Comparison of ENCODE assay signal across 9 cellular contexts in genomic region chr12:106140223-106140986, GRCh38. TPM values are rescaled to one million over a fixed set of nuclear protein-coding genes. Genes with fewer than 3 reads are reported as not detected.
DNase-seq lines count a peak whose midpoint lies in the region; ATAC-seq lines count a peak whose summit lies in the region.
"Had no signal": no experiment of that assay in that cellular context is flagged by ENCODE, and none has a peak within 500 bp of the region (broad histone marks: within the 10 kb centered on the region; RNA-seq: fewer than 3 reads in every experiment).

No MANE protein-coding gene starts in this region.

- H3K36me3 ChIP-seq in H7 (replicated peaks; ENCODE audit: control insufficient read depth, insufficient read depth, low read length) (no peaks in the 10 kb centered on the region; the same call in 1 of the 2 replicates), iPS DF 6.9 (ENCODE audit: control insufficient read depth, insufficient read depth, low read length) (no peaks in the 10 kb centered on the region)

- no peaks in the 10 kb centered on the region for H3K4me1 Mint-ChIP-seq in activated T-helper 1 cell treated with anti-CD3 and anti-CD28 coated beads, Interleukin-12 subunit alpha, Interleukin-12 subunit beta, Interleukin-2, Interleukin-4 antibody, amounts not matched to agents 30 ng/mL and 10 ng/mL and 1 ng/mL, durations not matched to agents 14 hours and 24 hours and 36 hours (ENCODE audit: low read depth)

- no peak overlapping the region for H3K27ac Mint-ChIP-seq in activated T-helper 1 cell treated with anti-CD3 and anti-CD28 coated beads, Interleukin-12 subunit alpha, Interleukin-12 subunit beta, Interleukin-2, Interleukin-4 antibody, amounts not matched to agents 30 ng/mL and 10 ng/mL and 1 ng/mL, durations not matched to agents 14 hours and 24 hours and 36 hours
- H3K27ac Mint-ChIP-seq: activated CD8-positive, alpha-beta T cell treated with anti-CD3 and anti-CD28 coated beads for 36 hours had no signal

- no peaks in the 10 kb centered on the region for H3K9me3 ChIP-seq in iPS DF 6.9 (ENCODE audit: control insufficient read depth, insufficient read depth, low read length)

- peaks cover 3% of the 10 kb centered on the region for H3K36me3 Mint-ChIP-seq in activated T-helper 1 cell treated with anti-CD3 and anti-CD28 coated beads, Interleukin-12 subunit alpha, Interleukin-12 subunit beta, Interleukin-2, Interleukin-4 antibody, amounts not matched to agents 30 ng/mL and 10 ng/mL and 1 ng/mL, durations not matched to agents 14 hours and 24 hours and 36 hours (ENCODE audit: low read depth)

- H3K27ac ChIP-seq in iPS DF 6.9 (ENCODE audit: low read length): no peak overlapping the region

- H3K9me3 Mint-ChIP-seq in activated T-helper 1 cell treated with anti-CD3 and anti-CD28 coated beads, Interleukin-12 subunit alpha, Interleukin-12 subunit beta, Interleukin-2, Interleukin-4 antibody, amounts not matched to agents 30 ng/mL and 10 ng/mL and 1 ng/mL, durations not matched to agents 14 hours and 24 hours and 36 hours: no peaks in the 10 kb centered on the region
- H3K9me3 Mint-ChIP-seq: activated CD8-positive, alpha-beta T cell treated with anti-CD3 and anti-CD28 coated beads for 36 hours had no signal

- DNase-seq in H7 (peak; percentile 46), iPS DF 6.9 (ENCODE audit: low read depth, low spot score) (no peak), skeletal muscle cell (ENCODE audit: low read depth) (no peak), NCI-H446 treated with DMSO at 0.1 percent for 48 hours (lab: John Stamatoyannopoulos, UW) (no peak)
- DNase-seq in activated T-helper 1 cell treated with anti-CD3 and anti-CD28 coated beads, Interleukin-12 subunit alpha, Interleukin-12 subunit beta, Interleukin-2, Interleukin-4 antibody, amounts not matched to agents 30 ng/mL and 10 ng/mL and 1 ng/mL, durations not matched to agents 14 hours and 24 hours and 36 hours (ENCODE audit: low spot score): no peak
- DNase-seq: activated CD8-positive, alpha-beta T cell treated with anti-CD3 and anti-CD28 coated beads for 36 hours had no signal

- no CpG with 5 or more reads among the region's 15 CpGs for WGBS in iPS DF 6.9 (ENCODE audit: insufficient coverage, insufficient read length)

- H3K4me3 Mint-ChIP-seq in activated T-helper 1 cell treated with anti-CD3 and anti-CD28 coated beads, Interleukin-12 subunit alpha, Interleukin-12 subunit beta, Interleukin-2, Interleukin-4 antibody, amounts not matched to agents 30 ng/mL and 10 ng/mL and 1 ng/mL, durations not matched to agents 14 hours and 24 hours and 36 hours: peak overlapping the region; percentile 52
- H3K4me3 Mint-ChIP-seq: activated CD8-positive, alpha-beta T cell treated with anti-CD3 and anti-CD28 coated beads for 36 hours had no signal

- H3K27me3 ChIP-seq in H7 (ENCODE audit: control insufficient read depth, insufficient read depth, low read length): peaks cover 2% of the 10 kb centered on the region; the same call in 1 of the 2 replicates
- H3K27me3 ChIP-seq in iPS DF 6.9 (ENCODE audit: control insufficient read depth, insufficient read depth, low read length): no peaks in the 10 kb centered on the region

- H3K27me3 Mint-ChIP-seq in activated T-helper 1 cell treated with anti-CD3 and anti-CD28 coated beads, Interleukin-12 subunit alpha, Interleukin-12 subunit beta, Interleukin-2, Interleukin-4 antibody, amounts not matched to agents 30 ng/mL and 10 ng/mL and 1 ng/mL, durations not matched to agents 14 hours and 24 hours and 36 hours (ENCODE audit: insufficient read depth): peaks cover 46% of the 10 kb centered on the region

- peaks cover 5% of the 10 kb centered on the region; the same call in 1 of the 2 replicates for H3K4me1 ChIP-seq in iPS DF 6.9 (ENCODE audit: control insufficient read depth, insufficient read depth, low read length)

- intact Hi-C loops in activated T-helper 1 cell treated with anti-CD3 and anti-CD28 coated beads, Interleukin-12 subunit alpha, Interleukin-12 subunit beta, Interleukin-2, Interleukin-4 antibody, amounts not matched to agents 30 ng/mL and 10 ng/mL and 1 ng/mL, durations not matched to agents 14 hours and 24 hours and 36 hours (cut with micrococcal nuclease): no loop called here

- ATAC-seq in HG02885 (IDR thresholded peaks at IDR 0.05; ENCODE audit: poor library complexity, unreplicated experiment) (no peak), GM21737 (IDR thresholded peaks at IDR 0.05; ENCODE audit: unreplicated experiment) (no peak), HG03571 (IDR thresholded peaks at IDR 0.05; ENCODE audit: unreplicated experiment) (no peak)
- ATAC-seq: activated CD8-positive, alpha-beta T cell treated with anti-CD3 and anti-CD28 coated beads for 36 hours had no signal

- peak overlapping the region; percentile 83 for H3K4me3 ChIP-seq in H7 (ENCODE audit: insufficient read depth, low read depth, low read length)
- H3K4me3 ChIP-seq in iPS DF 6.9 (ENCODE audit: low read length): peak overlapping the region; percentile 94; the same call in 1 of the 2 replicates
- H3K4me3 ChIP-seq in skeletal muscle cell (ENCODE audit: low read depth, low read length): peak overlapping the region; percentile 74

RNA-seq across cellular contexts. Expression of gene NUAK1, which starts 1.7 kb away (rescaled TPM):
- total RNA-seq in H7 (2014; rRNA removed; shearing (Covaris generic)): 13.6 and 23.1 TPM in 2 replicates
- total RNA-seq in activated T-helper 1 cell treated with anti-CD3 and anti-CD28 coated beads, Interleukin-12 subunit alpha, Interleukin-12 subunit beta, Interleukin-2, Interleukin-4 antibody, amounts not matched to agents 30 ng/mL and 10 ng/mL and 1 ng/mL, durations not matched to agents 14 hours and 24 hours and 36 hours: 0.05 TPM in 1 of 2 replicates, not detected in the other
- total RNA-seq: activated CD8-positive, alpha-beta T cell treated with anti-CD3 and anti-CD28 coated beads for 36 hours had no signal

Comparison
In these comparisons a context has a peak if more than half of its experiments do, and no peak if none do; other contexts are left out.
1. RNA of gene NUAK1, which starts 1.7 kb away (total RNA-seq): 13.6 to 23.1 TPM in H7; 0.05 TPM in activated T-helper 1 cell treated with anti-CD3 and anti-CD28 coated beads, Interleukin-12 subunit alpha, Interleukin-12 subunit beta, Interleukin-2, Interleukin-4 antibody, amounts not matched to agents 30 ng/mL and 10 ng/mL and 1 ng/mL, durations not matched to agents 14 hours and 24 hours and 36 hours; every median in the first group is over 10 times any median in the second.
2. Peak in every context shown above with its lines, with median percentiles within 50 percentile points of each other: H3K4me3 ChIP-seq.